Comparison of ENCODE assay signal across 18 cellular contexts in the genomic region with DNA sequence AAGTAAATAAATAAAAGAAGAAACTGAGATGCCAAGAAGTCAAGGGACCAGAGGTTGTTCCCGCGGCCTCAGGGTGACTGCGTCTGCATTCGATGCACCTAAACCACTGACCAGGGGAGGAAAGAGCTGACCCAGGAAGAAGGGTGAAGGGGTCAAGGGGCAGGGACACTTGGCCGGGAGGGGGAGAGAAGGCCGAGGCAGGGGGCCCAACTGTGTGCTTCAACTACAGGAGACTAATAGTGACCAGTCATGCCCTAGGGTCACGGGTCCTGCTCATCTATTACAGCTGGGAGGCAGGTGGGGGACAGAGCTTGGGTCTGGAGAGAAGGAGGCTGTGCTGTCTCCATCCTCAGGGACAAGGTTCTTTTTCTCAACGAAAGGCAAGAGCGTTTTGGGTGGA. TPM values are rescaled to one million over a fixed set of nuclear protein-coding genes. Genes with fewer than 3 reads are reported as not detected.
DNase-seq lines count a peak whose midpoint lies in the region; ATAC-seq, FAIRE-seq and TF ChIP-seq lines count a peak whose summit lies in the region.
"Had no signal": no experiment of that assay in that cellular context is flagged by ENCODE, and none has a peak within 500 bp of the region (broad histone marks: within the 10 kb centered on the region; RNA-seq: fewer than 3 reads in every experiment).

No MANE protein-coding gene starts in this region.

- H3K27ac Mint-ChIP-seq in nephron = peak overlapping the region in 2 of 3 experiments; percentile 4 to 58
- H3K27ac Mint-ChIP-seq: CD8-positive, alpha-beta memory T cell; HFFc6 had no signal

- no peaks in the 10 kb centered on the region for H3K9me3 ChIP-seq in spleen
- H3K9me3 ChIP-seq: BLaER1, Caco-2 had no signal

- no peaks in the 10 kb centered on the region for H3K27me3 Mint-ChIP-seq in nephron (ENCODE audit: low read depth)
- H3K27me3 Mint-ChIP-seq: CD8-positive, alpha-beta memory T cell had no signal

- TF ChIP-seq POLR2A in spleen (IDR thresholded peaks at IDR 0.05) (no peak), GM12891 (IDR thresholded peaks at IDR 0.05; ENCODE audit: low read depth, low read length) (no peak)

- no peaks in the 10 kb centered on the region for H3K9me3 Mint-ChIP-seq in nephron
- H3K9me3 Mint-ChIP-seq: CD8-positive, alpha-beta memory T cell had no signal

- intact Hi-C loops in Right ventricle myocardium superior (cut with DNase I) (no loop called here), cardiac septum (cut with DNase I) (no loop called here), left ventricle myocardium superior (cut with micrococcal nuclease) (loop anchor here (10.0 kb wide), 1 partner anchor 247 kb away; no protein-coding TSS in a partner anchor), spleen (cut with DNase I; ENCODE audit: low total_unique reads) (no loop called here)

- no peaks in the 10 kb centered on the region for H3K27me3 ChIP-seq in spleen (replicated peaks in 1 of 7)
- H3K27me3 ChIP-seq: BLaER1 had no signal

- DNase-seq in Right ventricle myocardium superior (peak; percentile 27), cardiac septum (ENCODE audit: low spot score) (no peak), left ventricle myocardium superior (peak; percentile 20), spleen (peak; percentile 33), urothelium cell line (ENCODE audit: low spot score) (no peak), GM12891 (ENCODE audit: insufficient read length, low spot score) (no peak), glomerular visceral epithelial cell (ENCODE audit: extremely low spot score) (no peak)
- DNase-seq: AML-193; Caco-2; CD8-positive, alpha-beta memory T cell; DND-41; GDM1; HCEC 1CT; HFFc6 had no signal

- WGBS in spleen, 5 donors = 90 to 95% (median 92%) methylated on average over 9 of the region's 9 CpGs

- peaks cover 63% of the 10 kb centered on the region for H3K4me1 Mint-ChIP-seq in nephron

- peaks cover 6 to 70% (median 36%) of the 10 kb centered on the region in 6 donors for H3K4me1 ChIP-seq in spleen

- peak overlapping the region in 1 of 3 experiments; percentile 26 for H3K4me3 Mint-ChIP-seq in nephron
- H3K4me3 Mint-ChIP-seq: CD8-positive, alpha-beta memory T cell; HFFc6 had no signal

- H3K36me3 ChIP-seq in spleen = peaks cover 0 to 94% (median 3%) of the 10 kb centered on the region in 6 donors

- H3K27ac ChIP-seq in spleen = no peak overlapping the region
- H3K27ac ChIP-seq: 22Rv1 had no signal

- no peak overlapping the region for H3K4me3 ChIP-seq in spleen
- H3K4me3 ChIP-seq: BLaER1 had no signal

- peaks cover 17% of the 10 kb centered on the region for H3K36me3 Mint-ChIP-seq in nephron (ENCODE audit: low read depth)

- ATAC-seq in Right ventricle myocardium superior (ENCODE audit: poor library complexity) (no peak), left ventricle myocardium superior (no peak)

- no peak for FAIRE-seq in urothelium cell line (lab: Jason Lieb, UNC)
- FAIRE-seq in GM12891 (lab: Jason Lieb, UNC) = no peak
- FAIRE-seq: H1 had no signal

- TF ChIP-seq CTCF in nephron (IDR thresholded peaks at IDR 0.05; ENCODE audit: unreplicated experiment in 3 of 3) = no peak
- no peak for TF ChIP-seq CTCF in spleen (IDR thresholded peaks at IDR 0.05 in 8 of 11, conservative IDR thresholded peaks at IDR 0.05 in 3 of 11)

TF ChIP-seq in GM12891, 5 proteins besides CTCF, POLR2A, EP300 and RAD21:
- TF ChIP-seq TAF1 (IDR thresholded peaks at IDR 0.05; ENCODE audit: low read depth, low read length) (no peak), SPI1 (IDR thresholded peaks at IDR 0.05; ENCODE audit: low read depth, low read length) (no peak), PAX5 (IDR thresholded peaks at IDR 0.05; ENCODE audit: insufficient read depth, low read length, severe bottlenecking) (no peak), POU2F2 (IDR thresholded peaks at IDR 0.05; ENCODE audit: low read depth, low read length) (no peak), POLR2AphosphoS5 (IDR thresholded peaks at IDR 0.05; ENCODE audit: low read depth, low read length) (no peak)
TF ChIP-seq in GM12891: peak in this region for 0.

RNA-seq across cellular contexts. Expression of a gene that starts 44.8 kb away (rescaled TPM):
- total RNA-seq in Right ventricle myocardium superior (17.1 TPM), cardiac septum (17.8 TPM), left ventricle myocardium superior (15.8 TPM), spleen (10 to 100 TPM in 6 of 7 donors, 1 to 10 TPM in 1; 9.7 to 14.3 (median 11.2) TPM)
- polyA plus RNA-seq in spleen = 1 to 10 TPM; 5.1 to 8.8 (median 7.0) TPM
- 7.0 TPM for polyA plus RNA-seq in GM12891 (2012; ENCODE audit: low read depth, missing spikeins)

Comparison
In these comparisons a context has a peak if more than half of its experiments do, and no peak if none do; other contexts are left out.
1. DNase-seq: peak in Right ventricle myocardium superior (single experiment), left ventricle myocardium superior (single experiment) and spleen (single experiment); none in cardiac septum (single experiment), urothelium cell line (single experiment), GM12891 (single experiment) and glomerular visceral epithelial cell (single experiment).